Comparison of ENCODE assay signal across 8 cellular contexts in the genomic region with DNA sequence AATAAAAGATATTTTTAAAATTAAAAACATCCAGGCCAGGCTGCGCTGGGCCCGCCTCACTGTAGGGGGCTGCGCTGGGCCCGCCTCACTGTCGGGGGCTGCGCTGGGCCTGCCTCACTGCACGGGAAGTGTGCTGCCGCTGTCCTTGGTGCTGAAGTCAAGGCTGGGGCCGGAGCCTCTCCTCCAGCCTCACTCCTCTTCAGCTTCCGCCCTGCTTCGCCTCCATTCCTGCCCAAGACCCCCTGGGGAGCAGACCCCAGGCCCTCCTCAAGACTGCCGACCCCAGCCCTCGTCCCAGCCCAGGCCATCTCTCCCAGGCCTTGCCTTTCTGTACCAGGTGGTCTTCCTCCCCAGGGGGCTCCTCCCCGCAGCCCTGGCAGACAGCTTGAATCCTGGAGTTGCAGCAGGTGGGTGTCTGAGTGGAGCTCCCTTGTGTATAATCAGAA. TPM values are rescaled to one million over a fixed set of nuclear protein-coding genes. Genes with fewer than 3 reads are reported as not detected.
DNase-seq lines count a peak whose midpoint lies in the region; FAIRE-seq and TF ChIP-seq lines count a peak whose summit lies in the region.

No MANE protein-coding gene starts in this region.

- TF ChIP-seq POLR2A in suprapubic skin (IDR thresholded peaks at IDR 0.05), result no peak

- H3K4me3 ChIP-seq in fibroblast of mammary gland (ENCODE audit: control insufficient read depth, low read depth, low read length) (no peak overlapping the region), small intestine (ENCODE audit: low read depth in 1 of 2, low read length in 2 of 2) (no peak overlapping the region), suprapubic skin (no peak overlapping the region)

- H3K27me3 ChIP-seq in small intestine (ENCODE audit: control insufficient read depth in 2 of 2, insufficient read depth in 2 of 2, low read length in 2 of 2), result no peaks in the 10 kb centered on the region
- no peaks in the 10 kb centered on the region for H3K27me3 ChIP-seq in suprapubic skin

- 40 to 62% (median 55%) methylated on average over 14 of the region's 14 CpGs for WGBS in small intestine, 3 donors
- 43% methylated on average over 13 of the region's 14 CpGs for WGBS in suprapubic skin

- no peaks in the 10 kb centered on the region for H3K4me1 ChIP-seq in small intestine (ENCODE audit: control insufficient read depth in 2 of 2, insufficient read depth in 1 of 2, low read depth in 1 of 2, low read length in 1 of 2)
- no peaks in the 10 kb centered on the region for H3K4me1 ChIP-seq in suprapubic skin

- H3K9me3 ChIP-seq in small intestine (ENCODE audit: control insufficient read depth, low read depth), result no peaks in the 10 kb centered on the region
- no peaks in the 10 kb centered on the region for H3K9me3 ChIP-seq in suprapubic skin

- no peak for TF ChIP-seq EP300 in suprapubic skin (IDR thresholded peaks at IDR 0.05)

- H3K27ac ChIP-seq in small intestine (ENCODE audit: low read depth in 1 of 2, low read length in 1 of 2) (no peak overlapping the region), suprapubic skin (no peak overlapping the region)

- FAIRE-seq in small intestine (lab: Jason Lieb, UNC), result no peak

- H3K36me3 ChIP-seq in small intestine (ENCODE audit: control insufficient read depth in 2 of 2, insufficient read depth in 2 of 2, low read length in 2 of 2) (no peaks in the 10 kb centered on the region), suprapubic skin (no peaks in the 10 kb centered on the region)

- peak; percentile 67 for DNase-seq in COLO829 (ENCODE audit: low spot score)
- peak; percentile 69 for DNase-seq in Kasumi-1 (lab: John Stamatoyannopoulos, UW)
- peak; percentile 19 to 21 for DNase-seq in activated CD4-positive, alpha-beta T cell treated with anti-CD3 and anti-CD28 coated beads, Interleukin-2, amount 50 U/mL, for 24 hours (ENCODE audit: low read depth in 1 of 2, low spot score in 1 of 2)
- DNase-seq in fibroblast of mammary gland (ENCODE audit: low read depth), result peak; percentile 28
- DNase-seq in stimulated activated CD4-positive, alpha-beta T cell treated with anti-CD3 and anti-CD28 coated beads, TNF-alpha, amount 100 ng/mL, for 48 hours (ENCODE audit: low read depth in 3 of 3), result peak in 2 of 3 donors; percentile 24 to 40
- DNase-seq in small intestine, result no peak
- DNase-seq in D341Med (ENCODE audit: low spot score), result no peak
- DNase-seq in suprapubic skin (ENCODE audit: low spot score in 2 of 2), result no peak

- TF ChIP-seq CTCF in fibroblast of mammary gland (conservative IDR thresholded peaks at IDR 0.05; ENCODE audit: control insufficient read depth, insufficient read depth, low read depth, low read length) (no peak), suprapubic skin (IDR thresholded peaks at IDR 0.05) (no peak)

RNA-seq across cellular contexts. Expression of a gene that starts 26.2 kb away (rescaled TPM):
- polyA plus RNA-seq in small intestine, result 10 to 100 TPM; 13.6 to 39.6 (median 33.2) TPM
- 10 to 100 TPM; 17.1 to 47.8 (median 19.3) TPM for total RNA-seq in suprapubic skin

RNA-seq across cellular contexts. Expression of a gene that starts 35.3 kb away (rescaled TPM):
- polyA plus RNA-seq in small intestine, result under 1 TPM in 1 of 3 donors, not detected in 2; 0.39 TPM
- total RNA-seq in suprapubic skin, result 1 to 10 TPM in 3 of 4 donors, under 1 TPM in 1; 0.72 to 4.2 (median 3.7) TPM

Comparison
In these comparisons a context has a peak if more than half of its experiments do, and no peak if none do; other contexts are left out.
1. DNase-seq: peak in COLO829 (single experiment), Kasumi-1 (2 of 2), activated CD4-positive, alpha-beta T cell treated with anti-CD3 and anti-CD28 coated beads, Interleukin-2, amount 50 U/mL, for 24 hours (2 of 2), fibroblast of mammary gland (single experiment) and stimulated activated CD4-positive, alpha-beta T cell treated with anti-CD3 and anti-CD28 coated beads, TNF-alpha, amount 100 ng/mL, for 48 hours (2 of 3); none in small intestine (single experiment), D341Med (single experiment) and suprapubic skin (0 of 2).